8 cellular contexts compared by ENCODE assay signal in genomic region chr1:160031368-160032164, GRCh38. TPM values are rescaled to one million over a fixed set of nuclear protein-coding genes. Genes with fewer than 3 reads are reported as not detected.
A peak's percentile ranks its signal among the peaks of the same experiment; 100 is the strongest.
DNase-seq lines count a peak whose midpoint lies in the region; ATAC-seq and TF ChIP-seq lines count a peak whose summit lies in the region.

Gene PIGM, minus strand, starts transcription at chr1:160031990. Its CDS starts 251 bp downstream, at chr1:160031739.

- intact Hi-C loops in head of caudate nucleus (cut with DNase I) (no loop called here), thyroid gland (cut with DNase I) (loop anchor here (5.0 kb wide), 1 partner anchor 249 kb away; the partner anchor contains the start of gene DUSP23)

- peak within 1 kb of the TSS; percentile 38 to 74 (median 58) for H3K4me3 ChIP-seq in thyroid gland (replicated peaks in 1 of 3)

- no peaks in the 10 kb centered on the region for H3K9me3 ChIP-seq in thyroid gland

- no peaks in the 10 kb centered on the region for H3K27me3 ChIP-seq in thyroid gland

- H3K4me3 Mint-ChIP-seq in activated naive CD8-positive, alpha-beta T cell treated with anti-CD3 and anti-CD28 coated beads for 36 hours, result peak within 1 kb of the TSS; percentile 96
- peak within 1 kb of the TSS; percentile 99 for H3K4me3 Mint-ChIP-seq in osteocyte (ENCODE audit: unreplicated experiment)

- TF ChIP-seq POLR2A in GM10847 (IDR thresholded peaks at IDR 0.05; ENCODE audit: extremely low read depth, insufficient read length) (peak; percentile 60), thyroid gland (IDR thresholded peaks at IDR 0.05) (peak in 1 of 2 donors; percentile 80)

- DNase-seq in NCI-H1105 (lab: John Stamatoyannopoulos, UW), result peak; percentile 98
- peak; percentile 95 for DNase-seq in SKM-1 (lab: John Stamatoyannopoulos, UW; ENCODE audit: unreplicated experiment)
- DNase-seq in activated naive CD8-positive, alpha-beta T cell treated with anti-CD3 and anti-CD28 coated beads for 36 hours, result peak; percentile 95
- peak; percentile 84 to 96 (median 92) for DNase-seq in head of caudate nucleus
- DNase-seq in osteocyte (ENCODE audit: extremely low spot score, unreplicated experiment), result peak; percentile 92
- DNase-seq in thyroid gland, result peak; percentile 99

- H3K27ac ChIP-seq in thyroid gland, result peak within 1 kb of the TSS; percentile 11 to 62 (median 41)

- TF ChIP-seq CTCF in osteocyte (IDR thresholded peaks at IDR 0.05), result no peak
- peak in 1 of 6 experiments; percentile 16 for TF ChIP-seq CTCF in thyroid gland (IDR thresholded peaks at IDR 0.05)

- H3K27me3 Mint-ChIP-seq in activated naive CD8-positive, alpha-beta T cell treated with anti-CD3 and anti-CD28 coated beads for 36 hours, result no peaks in the 10 kb centered on the region
- H3K27me3 Mint-ChIP-seq in osteocyte (ENCODE audit: unreplicated experiment), result peaks cover 28% of the 10 kb centered on the region

- no peaks in the 10 kb centered on the region for H3K36me3 ChIP-seq in thyroid gland

- peak within 1 kb of the TSS; percentile 89 for H3K27ac Mint-ChIP-seq in activated naive CD8-positive, alpha-beta T cell treated with anti-CD3 and anti-CD28 coated beads for 36 hours
- H3K27ac Mint-ChIP-seq in osteocyte (ENCODE audit: unreplicated experiment), result peak within 1 kb of the TSS; percentile 62

- no peaks in the 10 kb centered on the region for H3K9me3 Mint-ChIP-seq in activated naive CD8-positive, alpha-beta T cell treated with anti-CD3 and anti-CD28 coated beads for 36 hours
- H3K9me3 Mint-ChIP-seq in osteocyte (ENCODE audit: unreplicated experiment), result no peaks in the 10 kb centered on the region

- peaks cover 8 to 22% of the 10 kb centered on the region in 2 donors for H3K4me1 ChIP-seq in thyroid gland

- WGBS in thyroid gland, 2 donors, result 0 to 1% methylated on average over 52 to 58 of the region's 60 CpGs

- H3K4me1 Mint-ChIP-seq in activated naive CD8-positive, alpha-beta T cell treated with anti-CD3 and anti-CD28 coated beads for 36 hours, result peaks cover 25% of the 10 kb centered on the region
- peaks cover 17% of the 10 kb centered on the region for H3K4me1 Mint-ChIP-seq in osteocyte (ENCODE audit: unreplicated experiment)

- peaks cover 7% of the 10 kb centered on the region for H3K36me3 Mint-ChIP-seq in activated naive CD8-positive, alpha-beta T cell treated with anti-CD3 and anti-CD28 coated beads for 36 hours
- H3K36me3 Mint-ChIP-seq in osteocyte (ENCODE audit: unreplicated experiment), result peaks cover 5% of the 10 kb centered on the region

- peak; percentile 95 for ATAC-seq in HG02642 (IDR thresholded peaks at IDR 0.05; ENCODE audit: poor library complexity, unreplicated experiment)

RNA-seq across cellular contexts. Expression of gene PIGM, which starts in this region (rescaled TPM):
- 1 to 10 TPM; 4.7 TPM for total RNA-seq in activated naive CD8-positive, alpha-beta T cell treated with anti-CD3 and anti-CD28 coated beads for 36 hours
- total RNA-seq in osteocyte (7.6 and 7.7 TPM in 2 replicates), thyroid gland (1 to 10 TPM; 6.7 to 10.0 (median 7.4) TPM)

Comparison
In these comparisons a context has a peak if more than half of its experiments do, and no peak if none do; other contexts are left out.
1. Peak in every context shown above with its lines: DNase-seq, ATAC-seq, H3K4me3 ChIP-seq and H3K27ac ChIP-seq.